1 cellular context compared by ENCODE assay signal in the genomic region with DNA sequence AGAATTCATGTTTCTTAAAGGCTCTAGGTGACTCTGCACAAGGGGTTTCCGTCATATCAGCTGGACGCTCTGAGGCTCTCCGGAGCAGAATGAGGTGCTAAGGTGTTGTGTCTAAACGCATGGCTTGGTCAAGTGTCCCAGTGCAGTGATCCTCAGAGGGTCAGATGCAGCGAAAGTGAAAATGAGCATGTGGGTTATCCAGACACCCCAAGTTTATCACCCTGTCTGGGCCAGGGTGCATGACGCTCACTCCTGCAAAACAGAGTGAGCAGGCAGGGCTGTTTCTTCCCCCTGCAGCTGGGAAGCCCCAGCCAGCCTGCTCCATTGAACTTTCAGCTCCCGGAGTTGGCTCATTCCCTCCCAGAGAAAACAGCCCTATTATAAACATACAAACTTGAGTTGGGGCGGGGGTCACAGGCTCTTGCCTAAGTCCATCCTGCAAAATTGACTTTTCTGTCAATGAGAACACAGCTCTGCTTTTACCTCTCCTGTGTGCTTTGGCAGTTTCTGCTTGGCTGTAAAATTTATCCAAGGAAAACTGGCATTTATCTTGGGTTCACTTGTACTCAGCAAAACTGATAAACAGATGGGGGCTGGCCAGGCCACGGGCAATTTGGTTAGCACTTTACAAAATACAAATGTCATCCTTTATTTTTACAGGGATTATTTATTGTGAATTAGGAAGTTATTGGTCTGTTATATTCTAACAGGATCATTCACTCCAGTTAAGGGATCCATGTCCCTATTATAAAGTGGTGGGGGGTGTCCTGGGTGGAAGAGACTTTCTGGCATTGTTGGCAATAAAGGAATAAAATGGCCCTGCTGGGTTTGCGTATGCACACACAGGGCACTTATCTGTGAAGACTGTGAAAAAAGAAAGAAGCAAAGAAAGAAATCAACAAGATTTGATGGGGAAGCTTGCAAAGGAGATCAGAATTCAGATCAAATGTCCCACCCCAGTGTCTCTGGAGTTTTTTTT.
TF ChIP-seq lines count a peak whose summit lies in the region.

No MANE protein-coding gene starts in this region.

TF ChIP-seq in HepG2, 621 proteins besides CTCF, POLR2A, EP300 and RAD21 (continued from another document and continues in another):
- TF ChIP-seq, protein P1, sequence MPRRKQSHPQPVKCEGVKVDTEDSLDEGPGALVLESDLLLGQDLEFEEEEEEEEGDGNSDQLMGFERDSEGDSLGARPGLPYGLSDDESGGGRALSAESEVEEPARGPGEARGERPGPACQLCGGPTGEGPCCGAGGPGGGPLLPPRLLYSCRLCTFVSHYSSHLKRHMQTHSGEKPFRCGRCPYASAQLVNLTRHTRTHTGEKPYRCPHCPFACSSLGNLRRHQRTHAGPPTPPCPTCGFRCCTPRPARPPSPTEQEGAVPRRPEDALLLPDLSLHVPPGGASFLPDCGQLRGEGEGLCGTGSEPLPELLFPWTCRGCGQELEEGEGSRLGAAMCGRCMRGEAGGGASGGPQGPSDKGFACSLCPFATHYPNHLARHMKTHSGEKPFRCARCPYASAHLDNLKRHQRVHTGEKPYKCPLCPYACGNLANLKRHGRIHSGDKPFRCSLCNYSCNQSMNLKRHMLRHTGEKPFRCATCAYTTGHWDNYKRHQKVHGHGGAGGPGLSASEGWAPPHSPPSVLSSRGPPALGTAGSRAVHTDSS (CRISPR knock-in tag; conservative IDR thresholded peaks at IDR 0.05) = no peak
- TF ChIP-seq EHMT2 (IDR thresholded peaks at IDR 0.05; ENCODE audit: borderline replicate concordance, low read depth, low read length) = no peak
- peak; percentile 36; the same call in 1 of the 2 replicates for TF ChIP-seq GATA4 (IDR thresholded peaks at IDR 0.05; ENCODE audit: borderline replicate concordance, low read depth)
- no peak for TF ChIP-seq ZNF296 (CRISPR knock-in tag; conservative IDR thresholded peaks at IDR 0.05)
- TF ChIP-seq ZNF556 (CRISPR knock-in tag; IDR thresholded peaks at IDR 0.05; ENCODE audit: borderline replicate concordance) = peak; percentile 73; the same call in 1 of the 2 replicates
- TF ChIP-seq ARNT (IDR thresholded peaks at IDR 0.05) = no peak
- no peak; the same call in 1 of the 2 replicates for TF ChIP-seq DNMT3B (CRISPR knock-in tag; conservative IDR thresholded peaks at IDR 0.05)
- peak; percentile 73; the same call in 1 of the 2 replicates for TF ChIP-seq CREM (IDR thresholded peaks at IDR 0.05)
- TF ChIP-seq CREM (CRISPR knock-in tag; IDR thresholded peaks at IDR 0.05) = no peak
- TF ChIP-seq HIVEP1 (CRISPR knock-in tag; IDR thresholded peaks at IDR 0.05) = peak; percentile 74; the same call in 1 of the 2 replicates
- no peak for TF ChIP-seq HCFC1 (IDR thresholded peaks at IDR 0.05; ENCODE audit: low read depth, low read length)
- peak; percentile 87 for TF ChIP-seq ZBTB38 (CRISPR knock-in tag; IDR thresholded peaks at IDR 0.05)
- peak; percentile 29; the same call in 1 of the 2 replicates for TF ChIP-seq ZNF124 (CRISPR knock-in tag; IDR thresholded peaks at IDR 0.05)
- TF ChIP-seq, protein P2, sequence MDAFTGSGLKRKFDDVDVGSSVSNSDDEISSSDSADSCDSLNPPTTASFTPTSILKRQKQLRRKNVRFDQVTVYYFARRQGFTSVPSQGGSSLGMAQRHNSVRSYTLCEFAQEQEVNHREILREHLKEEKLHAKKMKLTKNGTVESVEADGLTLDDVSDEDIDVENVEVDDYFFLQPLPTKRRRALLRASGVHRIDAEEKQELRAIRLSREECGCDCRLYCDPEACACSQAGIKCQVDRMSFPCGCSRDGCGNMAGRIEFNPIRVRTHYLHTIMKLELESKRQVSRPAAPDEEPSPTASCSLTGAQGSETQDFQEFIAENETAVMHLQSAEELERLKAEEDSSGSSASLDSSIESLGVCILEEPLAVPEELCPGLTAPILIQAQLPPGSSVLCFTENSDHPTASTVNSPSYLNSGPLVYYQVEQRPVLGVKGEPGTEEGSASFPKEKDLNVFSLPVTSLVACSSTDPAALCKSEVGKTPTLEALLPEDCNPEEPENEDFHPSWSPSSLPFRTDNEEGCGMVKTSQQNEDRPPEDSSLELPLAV (CRISPR knock-in tag; conservative IDR thresholded peaks at IDR 0.05; ENCODE audit: low read depth) = no peak
- TF ChIP-seq, protein P3, sequence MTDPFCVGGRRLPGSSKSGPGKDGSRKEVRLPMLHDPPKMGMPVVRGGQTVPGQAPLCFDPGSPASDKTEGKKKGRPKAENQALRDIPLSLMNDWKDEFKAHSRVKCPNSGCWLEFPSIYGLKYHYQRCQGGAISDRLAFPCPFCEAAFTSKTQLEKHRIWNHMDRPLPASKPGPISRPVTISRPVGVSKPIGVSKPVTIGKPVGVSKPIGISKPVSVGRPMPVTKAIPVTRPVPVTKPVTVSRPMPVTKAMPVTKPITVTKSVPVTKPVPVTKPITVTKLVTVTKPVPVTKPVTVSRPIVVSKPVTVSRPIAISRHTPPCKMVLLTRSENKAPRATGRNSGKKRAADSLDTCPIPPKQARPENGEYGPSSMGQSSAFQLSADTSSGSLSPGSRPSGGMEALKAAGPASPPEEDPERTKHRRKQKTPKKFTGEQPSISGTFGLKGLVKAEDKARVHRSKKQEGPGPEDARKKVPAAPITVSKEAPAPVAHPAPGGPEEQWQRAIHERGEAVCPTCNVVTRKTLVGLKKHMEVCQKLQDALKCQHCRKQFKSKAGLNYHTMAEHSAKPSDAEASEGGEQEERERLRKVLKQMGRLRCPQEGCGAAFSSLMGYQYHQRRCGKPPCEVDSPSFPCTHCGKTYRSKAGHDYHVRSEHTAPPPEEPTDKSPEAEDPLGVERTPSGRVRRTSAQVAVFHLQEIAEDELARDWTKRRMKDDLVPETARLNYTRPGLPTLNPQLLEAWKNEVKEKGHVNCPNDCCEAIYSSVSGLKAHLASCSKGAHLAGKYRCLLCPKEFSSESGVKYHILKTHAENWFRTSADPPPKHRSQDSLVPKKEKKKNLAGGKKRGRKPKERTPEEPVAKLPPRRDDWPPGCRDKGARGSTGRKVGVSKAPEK (CRISPR knock-in tag; IDR thresholded peaks at IDR 0.05; ENCODE audit: borderline replicate concordance) = no peak
- TF ChIP-seq ZNF468 (CRISPR knock-in tag; IDR thresholded peaks at IDR 0.05) = no peak
- TF ChIP-seq KLF15 (CRISPR knock-in tag; IDR thresholded peaks at IDR 0.05; ENCODE audit: borderline replicate concordance) = no peak
- no peak for TF ChIP-seq ZNF720 (CRISPR knock-in tag; IDR thresholded peaks at IDR 0.05)
- no peak for TF ChIP-seq TCF12 (IDR thresholded peaks at IDR 0.05)
- peak; percentile 82 for TF ChIP-seq TCF12 (CRISPR knock-in tag; IDR thresholded peaks at IDR 0.05)
- 0 out of 2 replicates have a peak, but pooled peaks have one; percentile 78 for TF ChIP-seq NCOA5 (CRISPR knock-in tag; IDR thresholded peaks at IDR 0.05)
- no peak for TF ChIP-seq CENPX (CRISPR knock-in tag; IDR thresholded peaks at IDR 0.05)
- no peak for TF ChIP-seq U2AF2 (IDR thresholded peaks at IDR 0.05; ENCODE audit: low read depth, low read length)
- TF ChIP-seq THYN1 (CRISPR knock-in tag; IDR thresholded peaks at IDR 0.05; ENCODE audit: borderline replicate concordance, low read depth) = no peak
- TF ChIP-seq, protein P4, sequence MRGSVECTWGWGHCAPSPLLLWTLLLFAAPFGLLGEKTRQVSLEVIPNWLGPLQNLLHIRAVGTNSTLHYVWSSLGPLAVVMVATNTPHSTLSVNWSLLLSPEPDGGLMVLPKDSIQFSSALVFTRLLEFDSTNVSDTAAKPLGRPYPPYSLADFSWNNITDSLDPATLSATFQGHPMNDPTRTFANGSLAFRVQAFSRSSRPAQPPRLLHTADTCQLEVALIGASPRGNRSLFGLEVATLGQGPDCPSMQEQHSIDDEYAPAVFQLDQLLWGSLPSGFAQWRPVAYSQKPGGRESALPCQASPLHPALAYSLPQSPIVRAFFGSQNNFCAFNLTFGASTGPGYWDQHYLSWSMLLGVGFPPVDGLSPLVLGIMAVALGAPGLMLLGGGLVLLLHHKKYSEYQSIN (CRISPR knock-in tag; IDR thresholded peaks at IDR 0.05; ENCODE audit: borderline replicate concordance) = no peak
- TF ChIP-seq, protein P5, sequence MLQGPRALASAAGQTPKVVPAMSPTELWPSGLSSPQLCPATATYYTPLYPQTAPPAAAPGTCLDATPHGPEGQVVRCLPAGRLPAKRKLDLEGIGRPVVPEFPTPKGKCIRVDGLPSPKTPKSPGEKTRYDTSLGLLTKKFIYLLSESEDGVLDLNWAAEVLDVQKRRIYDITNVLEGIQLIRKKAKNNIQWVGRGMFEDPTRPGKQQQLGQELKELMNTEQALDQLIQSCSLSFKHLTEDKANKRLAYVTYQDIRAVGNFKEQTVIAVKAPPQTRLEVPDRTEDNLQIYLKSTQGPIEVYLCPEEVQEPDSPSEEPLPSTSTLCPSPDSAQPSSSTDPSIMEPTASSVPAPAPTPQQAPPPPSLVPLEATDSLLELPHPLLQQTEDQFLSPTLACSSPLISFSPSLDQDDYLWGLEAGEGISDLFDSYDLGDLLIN (CRISPR knock-in tag; IDR thresholded peaks at IDR 0.05; ENCODE audit: borderline replicate concordance) = no peak
- no peak for TF ChIP-seq AGO2 (optimal IDR thresholded peaks at IDR 0.05; ENCODE audit: low read depth, low read length)
- TF ChIP-seq ONECUT2 (CRISPR knock-in tag; IDR thresholded peaks at IDR 0.05) = peak; percentile 87
- TF ChIP-seq, protein P6, sequence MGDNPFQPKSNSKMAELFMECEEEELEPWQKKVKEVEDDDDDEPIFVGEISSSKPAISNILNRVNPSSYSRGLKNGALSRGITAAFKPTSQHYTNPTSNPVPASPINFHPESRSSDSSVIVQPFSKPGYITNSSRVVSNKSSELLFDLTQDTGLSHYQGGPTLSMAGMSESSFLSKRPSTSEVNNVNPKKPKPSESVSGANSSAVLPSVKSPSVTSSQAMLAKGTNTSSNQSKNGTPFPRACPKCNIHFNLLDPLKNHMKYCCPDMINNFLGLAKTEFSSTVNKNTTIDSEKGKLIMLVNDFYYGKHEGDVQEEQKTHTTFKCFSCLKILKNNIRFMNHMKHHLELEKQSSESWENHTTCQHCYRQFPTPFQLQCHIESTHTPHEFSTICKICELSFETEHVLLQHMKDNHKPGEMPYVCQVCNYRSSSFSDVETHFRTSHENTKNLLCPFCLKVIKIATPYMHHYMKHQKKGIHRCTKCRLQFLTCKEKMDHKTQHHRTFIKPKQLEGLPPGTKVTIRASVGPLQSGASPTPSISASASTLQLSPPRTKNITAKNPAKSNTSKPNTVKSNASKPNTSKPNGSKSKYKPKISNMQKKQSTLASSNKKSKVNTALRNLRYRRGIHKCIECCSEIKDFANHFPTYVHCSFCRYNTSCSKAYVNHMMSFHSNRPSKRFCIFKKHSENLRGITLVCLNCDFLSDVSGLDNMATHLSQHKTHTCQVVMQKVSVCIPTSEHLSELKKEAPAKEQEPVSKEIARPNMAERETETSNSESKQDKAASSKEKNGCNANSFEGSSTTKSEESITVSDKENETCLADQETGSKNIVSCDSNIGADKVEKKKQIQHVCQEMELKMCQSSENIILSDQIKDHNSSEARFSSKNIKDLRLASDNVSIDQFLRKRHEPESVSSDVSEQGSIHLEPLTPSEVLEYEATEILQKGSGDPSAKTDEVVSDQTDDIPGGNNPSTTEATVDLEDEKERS (CRISPR knock-in tag; IDR thresholded peaks at IDR 0.05) = peak; percentile 67; the same call in 1 of the 2 replicates
- TF ChIP-seq ZBTB20 (CRISPR knock-in tag; IDR thresholded peaks at IDR 0.05; ENCODE audit: borderline replicate concordance, low read depth) = peak; percentile 70; the same call in 1 of the 2 replicates
- no peak for TF ChIP-seq RFXANK (CRISPR knock-in tag; IDR thresholded peaks at IDR 0.05)
- TF ChIP-seq, protein P7, sequence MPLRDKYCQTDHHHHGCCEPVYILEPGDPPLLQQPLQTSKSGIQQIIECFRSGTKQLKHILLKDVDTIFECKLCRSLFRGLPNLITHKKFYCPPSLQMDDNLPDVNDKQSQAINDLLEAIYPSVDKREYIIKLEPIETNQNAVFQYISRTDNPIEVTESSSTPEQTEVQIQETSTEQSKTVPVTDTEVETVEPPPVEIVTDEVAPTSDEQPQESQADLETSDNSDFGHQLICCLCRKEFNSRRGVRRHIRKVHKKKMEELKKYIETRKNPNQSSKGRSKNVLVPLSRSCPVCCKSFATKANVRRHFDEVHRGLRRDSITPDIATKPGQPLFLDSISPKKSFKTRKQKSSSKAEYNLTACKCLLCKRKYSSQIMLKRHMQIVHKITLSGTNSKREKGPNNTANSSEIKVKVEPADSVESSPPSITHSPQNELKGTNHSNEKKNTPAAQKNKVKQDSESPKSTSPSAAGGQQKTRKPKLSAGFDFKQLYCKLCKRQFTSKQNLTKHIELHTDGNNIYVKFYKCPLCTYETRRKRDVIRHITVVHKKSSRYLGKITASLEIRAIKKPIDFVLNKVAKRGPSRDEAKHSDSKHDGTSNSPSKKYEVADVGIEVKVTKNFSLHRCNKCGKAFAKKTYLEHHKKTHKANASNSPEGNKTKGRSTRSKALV (CRISPR knock-in tag; IDR thresholded peaks at IDR 0.05) = peak; percentile 90
- TF ChIP-seq, protein P8, sequence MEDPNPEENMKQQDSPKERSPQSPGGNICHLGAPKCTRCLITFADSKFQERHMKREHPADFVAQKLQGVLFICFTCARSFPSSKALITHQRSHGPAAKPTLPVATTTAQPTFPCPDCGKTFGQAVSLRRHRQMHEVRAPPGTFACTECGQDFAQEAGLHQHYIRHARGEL (CRISPR knock-in tag; IDR thresholded peaks at IDR 0.05) = no peak
- TF ChIP-seq, protein P9, sequence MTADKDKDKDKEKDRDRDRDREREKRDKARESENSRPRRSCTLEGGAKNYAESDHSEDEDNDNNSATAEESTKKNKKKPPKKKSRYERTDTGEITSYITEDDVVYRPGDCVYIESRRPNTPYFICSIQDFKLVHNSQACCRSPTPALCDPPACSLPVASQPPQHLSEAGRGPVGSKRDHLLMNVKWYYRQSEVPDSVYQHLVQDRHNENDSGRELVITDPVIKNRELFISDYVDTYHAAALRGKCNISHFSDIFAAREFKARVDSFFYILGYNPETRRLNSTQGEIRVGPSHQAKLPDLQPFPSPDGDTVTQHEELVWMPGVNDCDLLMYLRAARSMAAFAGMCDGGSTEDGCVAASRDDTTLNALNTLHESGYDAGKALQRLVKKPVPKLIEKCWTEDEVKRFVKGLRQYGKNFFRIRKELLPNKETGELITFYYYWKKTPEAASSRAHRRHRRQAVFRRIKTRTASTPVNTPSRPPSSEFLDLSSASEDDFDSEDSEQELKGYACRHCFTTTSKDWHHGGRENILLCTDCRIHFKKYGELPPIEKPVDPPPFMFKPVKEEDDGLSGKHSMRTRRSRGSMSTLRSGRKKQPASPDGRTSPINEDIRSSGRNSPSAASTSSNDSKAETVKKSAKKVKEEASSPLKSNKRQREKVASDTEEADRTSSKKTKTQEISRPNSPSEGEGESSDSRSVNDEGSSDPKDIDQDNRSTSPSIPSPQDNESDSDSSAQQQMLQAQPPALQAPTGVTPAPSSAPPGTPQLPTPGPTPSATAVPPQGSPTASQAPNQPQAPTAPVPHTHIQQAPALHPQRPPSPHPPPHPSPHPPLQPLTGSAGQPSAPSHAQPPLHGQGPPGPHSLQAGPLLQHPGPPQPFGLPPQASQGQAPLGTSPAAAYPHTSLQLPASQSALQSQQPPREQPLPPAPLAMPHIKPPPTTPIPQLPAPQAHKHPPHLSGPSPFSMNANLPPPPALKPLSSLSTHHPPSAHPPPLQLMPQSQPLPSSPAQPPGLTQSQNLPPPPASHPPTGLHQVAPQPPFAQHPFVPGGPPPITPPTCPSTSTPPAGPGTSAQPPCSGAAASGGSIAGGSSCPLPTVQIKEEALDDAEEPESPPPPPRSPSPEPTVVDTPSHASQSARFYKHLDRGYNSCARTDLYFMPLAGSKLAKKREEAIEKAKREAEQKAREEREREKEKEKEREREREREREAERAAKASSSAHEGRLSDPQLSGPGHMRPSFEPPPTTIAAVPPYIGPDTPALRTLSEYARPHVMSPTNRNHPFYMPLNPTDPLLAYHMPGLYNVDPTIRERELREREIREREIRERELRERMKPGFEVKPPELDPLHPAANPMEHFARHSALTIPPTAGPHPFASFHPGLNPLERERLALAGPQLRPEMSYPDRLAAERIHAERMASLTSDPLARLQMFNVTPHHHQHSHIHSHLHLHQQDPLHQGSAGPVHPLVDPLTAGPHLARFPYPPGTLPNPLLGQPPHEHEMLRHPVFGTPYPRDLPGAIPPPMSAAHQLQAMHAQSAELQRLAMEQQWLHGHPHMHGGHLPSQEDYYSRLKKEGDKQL (CRISPR knock-in tag; IDR thresholded peaks at IDR 0.05; ENCODE audit: low read depth) = peak; percentile 35; the same call in 1 of the 2 replicates
- TF ChIP-seq KDM3A (CRISPR knock-in tag; IDR thresholded peaks at IDR 0.05; ENCODE audit: low read depth) = no peak
- no peak for TF ChIP-seq ZFP41 (CRISPR knock-in tag; IDR thresholded peaks at IDR 0.05; ENCODE audit: borderline replicate concordance)
